Comparison of ENCODE assay signal across 1 cellular context in genomic region chr20:32285621-32286334, GRCh38.
TF ChIP-seq lines count a peak whose summit lies in the region.

No MANE protein-coding gene starts in this region.

TF ChIP-seq in HepG2, 621 proteins besides CTCF, POLR2A, EP300 and RAD21 (continued from another document):
- TF ChIP-seq PRMT3 (CRISPR knock-in tag; IDR thresholded peaks at IDR 0.05; ENCODE audit: borderline replicate concordance, low read depth): no peak
